Comparison of ENCODE assay signal across 9 cellular contexts in genomic region chr12:96571101-96571862, GRCh38.
DNase-seq lines count a peak whose midpoint lies in the region; ATAC-seq and TF ChIP-seq lines count a peak whose summit lies in the region.
"Had no signal": no experiment of that assay in that cellular context is flagged by ENCODE, and none has a peak within 500 bp of the region (broad histone marks: within the 10 kb centered on the region; RNA-seq: fewer than 3 reads in every experiment).

No MANE protein-coding gene starts in this region.

- no peaks in the 10 kb centered on the region for H3K9me3 Mint-ChIP-seq in activated T-cell treated with anti-CD3 and anti-CD28 coated beads, Interleukin-2, amount 50 U/mL, for 24 hours
- peaks cover 0 to 8% (median under 1%) of the 10 kb centered on the region in 7 donors for H3K9me3 Mint-ChIP-seq in naive B cell

- ATAC-seq in GM21576 (IDR thresholded peaks at IDR 0.05; ENCODE audit: unreplicated experiment) (peak; percentile 91), HG03439 (IDR thresholded peaks at IDR 0.05; ENCODE audit: unreplicated experiment) (peak; percentile 92), naive B cell (ENCODE audit: low read depth in 2 of 2) (peak; percentile 48 to 81)

- peak overlapping the region; percentile 86 for H3K27ac Mint-ChIP-seq in activated T-cell treated with anti-CD3 and anti-CD28 coated beads, Interleukin-2, amount 50 U/mL, for 24 hours
- H3K27ac Mint-ChIP-seq in naive B cell: peak overlapping the region in 4 of 6 donors; percentile 2 to 69 (median 22)

- no peak for TF ChIP-seq CTCF in dorsolateral prefrontal cortex (IDR thresholded peaks at IDR 0.05 in 54 of 56, conservative IDR thresholded peaks at IDR 0.05 in 2 of 56; ENCODE audit: low read depth in 1 of 56, partially characterized antibody in 56 of 56)

- no peak for DNase-seq in activated T-cell treated with anti-CD3 and anti-CD28 coated beads, Interleukin-2, amount 50 U/mL, for 24 hours
- DNase-seq in activated T-cell treated with anti-CD3 and anti-CD28 coated beads for 4 hours (no peak), naive B cell (no peak), NCI-H69 (lab: John Stamatoyannopoulos, UW) (no peak), caudate nucleus (lab: John Stamatoyannopoulos, UW) (no peak), dorsolateral prefrontal cortex (no peak)
- DNase-seq: activated gamma-delta T cell had no signal

- intact Hi-C loops in dorsolateral prefrontal cortex (cut with DNase I): loop anchor here in 1 of 2 donors (10.0 kb wide), 1 partner anchor 734 kb away; no protein-coding TSS in a partner anchor

- H3K27ac ChIP-seq in caudate nucleus (ENCODE audit: low read depth, low read length) (no peak overlapping the region), dorsolateral prefrontal cortex (no peak overlapping the region)

- no peaks in the 10 kb centered on the region for H3K36me3 Mint-ChIP-seq in activated T-cell treated with anti-CD3 and anti-CD28 coated beads, Interleukin-2, amount 50 U/mL, for 24 hours (ENCODE audit: low read depth)
- peaks cover 0 to 2% of the 10 kb centered on the region in 2 donors for H3K36me3 Mint-ChIP-seq in naive B cell

- peaks cover 24% of the 10 kb centered on the region for H3K4me1 Mint-ChIP-seq in activated T-cell treated with anti-CD3 and anti-CD28 coated beads, Interleukin-2, amount 50 U/mL, for 24 hours (ENCODE audit: low read depth)
- H3K4me1 Mint-ChIP-seq in naive B cell: peaks cover 7 to 21% (median 12%) of the 10 kb centered on the region in 3 donors

- no peaks in the 10 kb centered on the region for H3K27me3 ChIP-seq in dorsolateral prefrontal cortex

- H3K4me3 ChIP-seq in dorsolateral prefrontal cortex: no peak overlapping the region

- H3K27me3 Mint-ChIP-seq in activated T-cell treated with anti-CD3 and anti-CD28 coated beads, Interleukin-2, amount 50 U/mL, for 24 hours: peaks cover 18% of the 10 kb centered on the region
- H3K27me3 Mint-ChIP-seq in naive B cell: peaks cover 4 to 21% (median 11%) of the 10 kb centered on the region in 3 donors

- H3K4me3 Mint-ChIP-seq in activated T-cell treated with anti-CD3 and anti-CD28 coated beads, Interleukin-2, amount 50 U/mL, for 24 hours: peak overlapping the region; percentile 42
- H3K4me3 Mint-ChIP-seq in naive B cell: peak overlapping the region in 6 of 8 donors; percentile 10 to 73 (median 31)
